Comparison of ENCODE assay signal across 8 cellular contexts in genomic region chrX:39577976-39578962, GRCh38.
A peak's percentile ranks its signal among the peaks of the same experiment; 100 is the strongest.
DNase-seq lines count a peak whose midpoint lies in the region; ATAC-seq and TF ChIP-seq lines count a peak whose summit lies in the region.

No MANE protein-coding gene starts in this region.

- peak overlapping the region; percentile 23 to 90 (median 66) for H3K4me3 Mint-ChIP-seq in CD4-positive, CD25-positive, alpha-beta regulatory T cell
- H3K4me3 Mint-ChIP-seq in IgD-negative memory B cell (peak overlapping the region in 1 of 4 donors; percentile 50), GM23338 (no peak overlapping the region)

- DNase-seq in CD4-positive, CD25-positive, alpha-beta regulatory T cell = peak; percentile 1 to 64 (median 19)
- DNase-seq in activated T-cell treated with anti-CD3 and anti-CD28 coated beads, Interleukin-2, amount 50 U/mL, for 1 hour = peak; percentile 42
- DNase-seq in stimulated activated CD4-positive, alpha-beta T cell treated with anti-CD3 and anti-CD28 coated beads, Interleukin-12 subunit alpha, Interleukin-12 subunit beta, amount 100 ng/mL, for 4 hours = peak; percentile 31
- DNase-seq in DMS53 (lab: John Stamatoyannopoulos, UW) (no peak), GM23338 (ENCODE audit: low spot score) (no peak), amniotic stem cell (lab: John Stamatoyannopoulos, UW) (no peak)

- no peak overlapping the region for H3K27ac ChIP-seq in CD4-positive, CD25-positive, alpha-beta regulatory T cell (ENCODE audit: insufficient read depth, low read length, poor library complexity, severe bottlenecking)
- no peak overlapping the region for H3K27ac ChIP-seq in GM23338 (ENCODE audit: low read depth)

- H2AFZ ChIP-seq in GM23338 = no peak overlapping the region

- H3F3A ChIP-seq in GM23338 (replicated peaks; ENCODE audit: low read depth) = no peaks in the 10 kb centered on the region

- peaks cover 8% of the 10 kb centered on the region for H3K4me1 ChIP-seq in CD4-positive, CD25-positive, alpha-beta regulatory T cell (ENCODE audit: control insufficient read depth, insufficient read depth, low read length, poor library complexity, severe bottlenecking)
- no peaks in the 10 kb centered on the region for H3K4me1 ChIP-seq in GM23338 (ENCODE audit: insufficient read depth)

- H3K4me2 ChIP-seq in GM23338 = no peak overlapping the region

- no peaks in the 10 kb centered on the region for H3K27me3 Mint-ChIP-seq in CD4-positive, CD25-positive, alpha-beta regulatory T cell
- H3K27me3 Mint-ChIP-seq in IgD-negative memory B cell = peaks cover 14% of the 10 kb centered on the region
- H3K27me3 Mint-ChIP-seq in GM23338 (ENCODE audit: insufficient read depth, low read depth, poor library complexity) = no peaks in the 10 kb centered on the region

- H3K36me3 ChIP-seq in CD4-positive, CD25-positive, alpha-beta regulatory T cell (ENCODE audit: control insufficient read depth, insufficient read depth, low read length) = no peaks in the 10 kb centered on the region
- H3K36me3 ChIP-seq in GM23338 (ENCODE audit: insufficient read depth) = no peaks in the 10 kb centered on the region

- no peaks in the 10 kb centered on the region for H3K36me3 Mint-ChIP-seq in CD4-positive, CD25-positive, alpha-beta regulatory T cell
- peaks cover 2% of the 10 kb centered on the region for H3K36me3 Mint-ChIP-seq in IgD-negative memory B cell
- H3K36me3 Mint-ChIP-seq in GM23338 (ENCODE audit: low read depth) = no peaks in the 10 kb centered on the region

- no peaks in the 10 kb centered on the region for H3K9me2 ChIP-seq in GM23338 (ENCODE audit: insufficient read depth)

- no peaks in the 10 kb centered on the region for H3K9me3 ChIP-seq in CD4-positive, CD25-positive, alpha-beta regulatory T cell (ENCODE audit: control insufficient read depth in 2 of 2, low read length in 2 of 2)

- H4K20me1 ChIP-seq in GM23338 (replicated peaks; ENCODE audit: insufficient read depth) = no peaks in the 10 kb centered on the region

- peak; percentile 74 for ATAC-seq in CD4-positive, CD25-positive, alpha-beta regulatory T cell (ENCODE audit: low read depth in 2 of 2)
- ATAC-seq in GM21381 (IDR thresholded peaks at IDR 0.05; ENCODE audit: unreplicated experiment) (peak; percentile 92), GM23338 (no peak)

- no peaks in the 10 kb centered on the region for H3K9me3 Mint-ChIP-seq in CD4-positive, CD25-positive, alpha-beta regulatory T cell
- H3K9me3 Mint-ChIP-seq in IgD-negative memory B cell = peaks cover 0 to 1% (median 0%) of the 10 kb centered on the region in 3 donors
- no peaks in the 10 kb centered on the region for H3K9me3 Mint-ChIP-seq in GM23338

- H3K4me1 Mint-ChIP-seq in CD4-positive, CD25-positive, alpha-beta regulatory T cell = peaks cover 5 to 10% (median 9%) of the 10 kb centered on the region in 4 donors
- H3K4me1 Mint-ChIP-seq in IgD-negative memory B cell (peaks cover 0 to 5% (median 2%) of the 10 kb centered on the region in 3 donors), GM23338 (peaks cover 17% of the 10 kb centered on the region)

- peak overlapping the region; percentile 41 for H3K4me3 ChIP-seq in CD4-positive, CD25-positive, alpha-beta regulatory T cell (ENCODE audit: low read depth, low read length)
- H3K4me3 ChIP-seq in GM23338 = no peak overlapping the region

- peak overlapping the region in 2 of 3 donors; percentile 53 to 90 for H3K27ac Mint-ChIP-seq in CD4-positive, CD25-positive, alpha-beta regulatory T cell
- H3K27ac Mint-ChIP-seq in IgD-negative memory B cell = peak overlapping the region in 2 of 3 donors; percentile 18 to 83
- H3K27ac Mint-ChIP-seq in GM23338 = no peak overlapping the region

- no peaks in the 10 kb centered on the region for H3K27me3 ChIP-seq in CD4-positive, CD25-positive, alpha-beta regulatory T cell (ENCODE audit: control insufficient read depth, insufficient read depth, low read length)
- no peaks in the 10 kb centered on the region for H3K27me3 ChIP-seq in GM23338 (ENCODE audit: insufficient read depth)

- no peak for TF ChIP-seq CTCF in GM23338 (conservative IDR thresholded peaks at IDR 0.05; ENCODE audit: low read depth in 2 of 2)

- no peaks in the 10 kb centered on the region for H3K79me2 ChIP-seq in GM23338 (replicated peaks; ENCODE audit: insufficient read depth)

TF ChIP-seq in GM23338, 12 proteins besides CTCF, POLR2A, EP300 and RAD21:
- TF ChIP-seq JUNB (IDR thresholded peaks at IDR 0.05; ENCODE audit: unreplicated experiment) = no peak
- no peak for TF ChIP-seq STAT1 (IDR thresholded peaks at IDR 0.05; ENCODE audit: unreplicated experiment)
TF ChIP-seq in GM23338: peak in this region for 0.

Comparison
In these comparisons a context has a peak if more than half of its experiments do, and no peak if none do; other contexts are left out.
1. DNase-seq: peak in CD4-positive, CD25-positive, alpha-beta regulatory T cell (3 of 3), activated T-cell treated with anti-CD3 and anti-CD28 coated beads, Interleukin-2, amount 50 U/mL, for 1 hour (single experiment) and stimulated activated CD4-positive, alpha-beta T cell treated with anti-CD3 and anti-CD28 coated beads, Interleukin-12 subunit alpha, Interleukin-12 subunit beta, amount 100 ng/mL, for 4 hours (single experiment); none in DMS53 (single experiment), GM23338 (single experiment) and amniotic stem cell (single experiment).